ENCODE assay signal across 8 cellular contexts in genomic region chrY:15415165-15415564, GRCh38.
"Had no signal": no experiment of that assay in that cellular context is flagged by ENCODE, and none has a peak within 500 bp of the region (broad histone marks: within the 10 kb centered on the region; RNA-seq: fewer than 3 reads in every experiment).

No MANE protein-coding gene starts in this region.

- H3K27ac ChIP-seq: GM23248, HL-60 had no signal

- ATAC-seq: HCT116, HepG2 had no signal

- H3K9ac ChIP-seq: GM23248 had no signal

- DNase-seq: GM23248, GOT3, H7, HFFc6 had no signal

- H3K4me3 ChIP-seq: GM23248, HAP-1 had no signal

- H3K36me3 ChIP-seq: HAP-1 had no signal

- H2AFZ ChIP-seq: GM23248 had no signal

- H3K9me3 ChIP-seq: HAP-1 had no signal

- H3K4me1 ChIP-seq: HAP-1 had no signal
